21 cellular contexts compared by ENCODE assay signal in the genomic region with DNA sequence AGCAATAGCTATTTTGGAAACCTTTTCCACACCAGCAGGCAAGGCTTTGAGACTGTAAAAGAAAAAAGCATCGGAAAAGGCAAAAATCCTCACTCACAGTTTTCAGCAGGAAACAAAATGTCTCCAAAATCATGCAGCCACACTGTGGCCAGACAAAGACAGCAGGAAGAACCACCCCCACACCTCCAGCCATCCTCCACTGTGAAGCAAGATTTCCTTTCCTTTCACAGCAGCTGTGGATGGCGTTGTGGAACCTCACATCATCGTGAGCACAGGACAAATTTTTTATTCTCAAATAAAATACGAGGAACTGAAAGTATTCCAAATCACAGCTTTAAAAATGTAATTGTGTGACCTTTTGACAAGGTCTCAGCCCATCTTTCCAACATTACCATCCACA.
DNase-seq lines count a peak whose midpoint lies in the region; ATAC-seq, FAIRE-seq and TF ChIP-seq lines count a peak whose summit lies in the region.
"Had no signal": no experiment of that assay in that cellular context is flagged by ENCODE, and none has a peak within 500 bp of the region (broad histone marks: within the 10 kb centered on the region; RNA-seq: fewer than 3 reads in every experiment).

No MANE protein-coding gene starts in this region.

- H3K4me1 ChIP-seq in BLaER1 treated with 17β-estradiol and CSF1 and Interleukin-3, amounts not matched to agents 10 nM and 100 nM, result peaks cover 16 to 34% (median 25%) of the 10 kb centered on the region in 10 experiments
- peaks cover 4 to 18% (median 10%) of the 10 kb centered on the region in 4 experiments; a peak in 6 of 7 replicates for H3K4me1 ChIP-seq in H1 (replicated peaks in 1 of 4; ENCODE audit: control insufficient read depth in 3 of 4, insufficient read depth in 4 of 4, low read length in 3 of 4)
- H3K4me1 ChIP-seq: Peyer's patch had no signal

- H2AFZ ChIP-seq in H1 (ENCODE audit: low read length), result 0 out of 2 replicates have a peak overlapping the region, but pooled peaks have one; percentile 4

- 91% methylated on average over 4 of the region's 4 CpGs; no CpG with 5 or more reads in 1 of the 2 experiments for WGBS in H1 (ENCODE audit: extremely low coverage in 1 of 2, insufficient coverage in 1 of 2, insufficient read length in 1 of 2, insufficient replicate concordance in 2 of 2, low coverage in 1 of 2, low lambda C conversion rate in 2 of 2, missing lambda C conversion rate in 1 of 2), 2 experiments

- H2AK5ac ChIP-seq in H1 (ENCODE audit: low read depth, low read length), result no peak overlapping the region

- TF ChIP-seq EP300 in H1 (IDR thresholded peaks at IDR 0.05; ENCODE audit: borderline replicate concordance in 1 of 2, low read depth in 2 of 2, low read length in 2 of 2), result no peak

- FAIRE-seq in H1 (lab: Jason Lieb, UNC), result no peak
- FAIRE-seq: D721Med, HepG2 had no signal

- peak overlapping the region in 9 of 11 experiments; percentile 56 to 77 (median 69); a peak in 18 of 22 replicates for H3K27ac ChIP-seq in BLaER1 treated with 17β-estradiol and CSF1 and Interleukin-3, amounts not matched to agents 10 nM and 100 nM
- H3K27ac ChIP-seq in H1 (ENCODE audit: low read depth, low read length), result no peak overlapping the region
- H3K27ac ChIP-seq: Peyer's patch had no signal

- no peak overlapping the region for H3K14ac ChIP-seq in H1 (ENCODE audit: insufficient read length)

- peak overlapping the region in 7 of 11 experiments; percentile 15 to 53 (median 41); a peak in 8 of 22 replicates for H3K9ac ChIP-seq in BLaER1 treated with 17β-estradiol and CSF1 and Interleukin-3, amounts not matched to agents 10 nM and 100 nM
- no peak overlapping the region for H3K9ac ChIP-seq in H1 (replicated peaks in 1 of 4; ENCODE audit: extremely low read depth in 1 of 4, low read depth in 3 of 4, low read length in 3 of 4)

- H2BK20ac ChIP-seq in H1 (ENCODE audit: low read length), result peak overlapping the region; percentile 52; the same call in 1 of the 2 replicates

- H2BK5ac ChIP-seq in H1 (ENCODE audit: low read depth, low read length), result no peak overlapping the region; the same call in 1 of the 2 replicates

- no peak overlapping the region for H3K4me3 ChIP-seq in BLaER1 treated with 17β-estradiol and CSF1 and Interleukin-3, amounts not matched to agents 10 nM and 100 nM
- H3K4me3 ChIP-seq in H1 (ENCODE audit: extremely low read depth in 1 of 4, insufficient read depth in 2 of 4, low read depth in 3 of 4, low read length in 4 of 4), result no peak overlapping the region
- H3K4me3 ChIP-seq: Peyer's patch had no signal

- H4K20me1 ChIP-seq in BLaER1 treated with 17β-estradiol and CSF1 and Interleukin-3, amounts not matched to agents 10 nM and 100 nM, result no peaks in the 10 kb centered on the region
- no peaks in the 10 kb centered on the region for H4K20me1 ChIP-seq in H1 (replicated peaks in 1 of 2; ENCODE audit: control insufficient read depth in 1 of 2, insufficient read depth in 2 of 2, low read length in 2 of 2)

- H3K79me1 ChIP-seq in H1 (ENCODE audit: low read depth, low read length), result no peaks in the 10 kb centered on the region

- H2BK120ac ChIP-seq in H1 (replicated peaks; ENCODE audit: low read depth, low read length), result peak overlapping the region; percentile 77

- DNase-seq in MV-4-11 (lab: John Stamatoyannopoulos, UW) (peak; percentile 10), H1 (ENCODE audit: low read depth in 1 of 2, low spot score in 2 of 2) (no peak), occipital lobe (lab: John Stamatoyannopoulos, UW) (peak; percentile 4), HT-29 (ENCODE audit: low spot score) (no peak)
- DNase-seq: 8988T, DMS53, GF-D8, GOT3, KG1, NCI-H1105, NCI-H146, NCI-H2029 treated with DMSO at 0.1 percent for 48 hours, NCI-H2171 treated with DMSO at 0.1 percent for 48 hours, NCI-H524 treated with DMSO at 0.1 percent for 48 hours, Peyer's patch had no signal

- H3K23ac ChIP-seq in H1 (ENCODE audit: insufficient read length), result no peak overlapping the region

- peak overlapping the region; percentile 35 to 75 (median 58) for H3K4me2 ChIP-seq in BLaER1 treated with 17β-estradiol and CSF1 and Interleukin-3, amounts not matched to agents 10 nM and 100 nM
- H3K4me2 ChIP-seq in H1 (ENCODE audit: insufficient read depth in 1 of 2, low read depth in 2 of 2, low read length in 2 of 2), result no peak overlapping the region

- no peak for TF ChIP-seq POLR2A in H1 (IDR thresholded peaks at IDR 0.05; ENCODE audit: control extremely low read depth in 1 of 2, low read depth in 2 of 2, low read length in 2 of 2)

- H2BK12ac ChIP-seq in H1 (ENCODE audit: low read depth, low read length), result peak overlapping the region; percentile 56; the same call in 1 of the 2 replicates

- no peak overlapping the region for H4K8ac ChIP-seq in H1 (ENCODE audit: extremely low read depth, insufficient read depth, low read length)

- H4K91ac ChIP-seq in H1 (replicated peaks; ENCODE audit: insufficient read length, low read length), result peak overlapping the region; percentile 51

- no peaks in the 10 kb centered on the region for H3K79me2 ChIP-seq in H1 (ENCODE audit: control insufficient read depth in 1 of 2, insufficient read depth in 2 of 2, low read length in 2 of 2)

- TF ChIP-seq CTCF in H1 (IDR thresholded peaks at IDR 0.05; ENCODE audit: control extremely low read depth in 1 of 3, insufficient read depth in 1 of 3, low read depth in 1 of 3, low read length in 3 of 3), result no peak

- CTCF ChIA-PET in H1 (lab: Charles Lee; ENCODE audit: partially characterized antibody), result interaction anchor here (0.5 to 2.0 kb wide), 6 partner anchors 16 to 557 kb away, joined by 3 to 11 read pairs (median 4); no protein-coding TSS in a partner anchor

- no peaks in the 10 kb centered on the region for H3K36me3 ChIP-seq in BLaER1 treated with 17β-estradiol and CSF1 and Interleukin-3, amounts not matched to agents 10 nM and 100 nM
- H3K36me3 ChIP-seq in H1 (ENCODE audit: control insufficient read depth in 2 of 4, insufficient read depth in 4 of 4, low read length in 3 of 4), result no peaks in the 10 kb centered on the region
- H3K36me3 ChIP-seq: Peyer's patch had no signal

- ATAC-seq in HG03378 (IDR thresholded peaks at IDR 0.05; ENCODE audit: unreplicated experiment) (no peak), HG02678 (IDR thresholded peaks at IDR 0.05; ENCODE audit: unreplicated experiment) (no peak), GM21723 (IDR thresholded peaks at IDR 0.05; ENCODE audit: unreplicated experiment) (no peak)
- ATAC-seq: HepG2 had no signal

- peak overlapping the region; percentile 35; the same call in 1 of the 2 replicates for H2BK15ac ChIP-seq in H1 (ENCODE audit: low read length)

- no peak overlapping the region for H3K56ac ChIP-seq in H1 (replicated peaks; ENCODE audit: insufficient read length, low read depth, low read length)

- 0 out of 2 replicates have a peak overlapping the region, but pooled peaks have one; percentile 42 for H3K18ac ChIP-seq in H1 (ENCODE audit: extremely low read depth, low read length)

- peaks cover 4% of the 10 kb centered on the region; the same call in 1 of the 2 replicates for H3K23me2 ChIP-seq in H1 (ENCODE audit: low read depth, low read length)

- no peaks in the 10 kb centered on the region for H3K27me3 ChIP-seq in BLaER1 treated with 17β-estradiol and CSF1 and Interleukin-3, amounts not matched to agents 10 nM and 100 nM
- peaks cover 0 to 2% (median 0%) of the 10 kb centered on the region in 4 experiments; a peak in 1 of 7 replicates for H3K27me3 ChIP-seq in H1 (replicated peaks in 1 of 4; ENCODE audit: control insufficient read depth in 3 of 4, extremely low read depth in 1 of 4, insufficient read depth in 3 of 4, low read length in 3 of 4)
- H3K27me3 ChIP-seq: Peyer's patch had no signal

- POLR2A ChIA-PET in H1 (lab: Charles Lee; ENCODE audit: partially characterized antibody), result interaction anchor here (0.7 kb wide), 1 partner anchor 452 kb away, joined by 3 read pairs; no protein-coding TSS in a partner anchor

- peaks cover 0 to 24% (median 10%) of the 10 kb centered on the region in 11 experiments; a peak in 13 of 22 replicates for H3K9me3 ChIP-seq in BLaER1 treated with 17β-estradiol and CSF1 and Interleukin-3, amounts not matched to agents 10 nM and 100 nM (replicated peaks in 1 of 11)
- no peaks in the 10 kb centered on the region for H3K9me3 ChIP-seq in H1 (ENCODE audit: insufficient read depth in 2 of 2, low read depth in 1 of 2, low read length in 1 of 2)
- H3K9me3 ChIP-seq: Peyer's patch had no signal

- H4K5ac ChIP-seq in H1 (ENCODE audit: insufficient read length, low read depth, low read length), result no peak overlapping the region

- peak overlapping the region; percentile 63 for H3K4ac ChIP-seq in H1 (replicated peaks; ENCODE audit: insufficient read length, low read depth, low read length)

- no peak for TF ChIP-seq RAD21 in H1 (IDR thresholded peaks at IDR 0.05 in 1 of 2, conservative IDR thresholded peaks at IDR 0.05 in 1 of 2; ENCODE audit: low read depth in 2 of 2, low read length in 2 of 2)

TF ChIP-seq in H1, 55 proteins besides CTCF, POLR2A, EP300 and RAD21 (continues in another document):
- TF ChIP-seq BRCA1 (IDR thresholded peaks at IDR 0.05; ENCODE audit: low read depth, low read length) (no peak), CEBPB (IDR thresholded peaks at IDR 0.05; ENCODE audit: low read depth, low read length) (no peak), YY1 (IDR thresholded peaks at IDR 0.05; ENCODE audit: low read depth, low read length) (no peak), NRF1 (IDR thresholded peaks at IDR 0.05; ENCODE audit: low read depth, low read length) (no peak), RNF2 (IDR thresholded peaks at IDR 0.05; ENCODE audit: borderline replicate concordance, low read depth, low read length, missing control alignments, poor library complexity, severe bottlenecking) (no peak), CHD2 (IDR thresholded peaks at IDR 0.05; ENCODE audit: low read length) (no peak), SIN3A (conservative IDR thresholded peaks at IDR 0.05 in 1 of 2, IDR thresholded peaks at IDR 0.05 in 1 of 2; ENCODE audit: low read depth in 1 of 2, low read length in 2 of 2) (no peak), RFX5 (IDR thresholded peaks at IDR 0.05; ENCODE audit: borderline replicate concordance, low read depth, low read length) (no peak), EGR1 (IDR thresholded peaks at IDR 0.05; ENCODE audit: borderline replicate concordance, low read depth, low read length) (no peak), PHF8 (conservative IDR thresholded peaks at IDR 0.05; ENCODE audit: low read depth, low read length) (no peak)
- TF ChIP-seq, protein P1, sequence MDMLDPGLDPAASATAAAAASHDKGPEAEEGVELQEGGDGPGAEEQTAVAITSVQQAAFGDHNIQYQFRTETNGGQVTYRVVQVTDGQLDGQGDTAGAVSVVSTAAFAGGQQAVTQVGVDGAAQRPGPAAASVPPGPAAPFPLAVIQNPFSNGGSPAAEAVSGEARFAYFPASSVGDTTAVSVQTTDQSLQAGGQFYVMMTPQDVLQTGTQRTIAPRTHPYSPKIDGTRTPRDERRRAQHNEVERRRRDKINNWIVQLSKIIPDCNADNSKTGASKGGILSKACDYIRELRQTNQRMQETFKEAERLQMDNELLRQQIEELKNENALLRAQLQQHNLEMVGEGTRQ (IDR thresholded peaks at IDR 0.05; ENCODE audit: low read length), result no peak

Comparison
In these comparisons a context has a peak if more than half of its experiments do, and no peak if none do; other contexts are left out.
1. H3K4me2 ChIP-seq: peak in BLaER1 treated with 17β-estradiol and CSF1 and Interleukin-3, amounts not matched to agents 10 nM and 100 nM (11 of 11); none in H1 (0 of 2).
2. H3K9ac ChIP-seq: peak in BLaER1 treated with 17β-estradiol and CSF1 and Interleukin-3, amounts not matched to agents 10 nM and 100 nM (7 of 11); none in H1 (0 of 4).
3. DNase-seq: peak in MV-4-11 (single experiment) and occipital lobe (single experiment); none in H1 (0 of 2) and HT-29 (single experiment).